25 cellular contexts compared by ENCODE assay signal in genomic region chr11:80916180-80916811, GRCh38.
"Had no signal": no experiment of that assay in that cellular context is flagged by ENCODE, and none has a peak within 500 bp of the region (broad histone marks: within the 10 kb centered on the region; RNA-seq: fewer than 3 reads in every experiment).

No MANE protein-coding gene starts in this region.

- H3K9me3 Mint-ChIP-seq: dendritic cell treated with granulocyte-macrophage colony-stimulating factor and Interleukin-4, amounts not matched to agents 40 ng/mL and 50 ng/mL, for 4 days; nephron progenitor cell; WTC11 had no signal

- H3K27me3 Mint-ChIP-seq: activated naive CD8-positive, alpha-beta T cell treated with anti-CD3 and anti-CD28 coated beads for 36 hours; activated T-cell treated with anti-CD3 and anti-CD28 coated beads, Interleukin-2, amount 50 U/mL, for 24 hours; activated T-helper 17 cell treated with anti-CD3 and anti-CD28 coated beads, Interleukin-2, amount 50 U/mL, for 72 hours; dendritic cell treated with granulocyte-macrophage colony-stimulating factor and Interleukin-4, amounts not matched to agents 40 ng/mL and 50 ng/mL, for 4 days had no signal

- H3K4me1 Mint-ChIP-seq: activated naive CD8-positive, alpha-beta T cell treated with anti-CD3 and anti-CD28 coated beads for 36 hours; activated T-helper 17 cell treated with anti-CD3 and anti-CD28 coated beads, Interleukin-2, amount 50 U/mL, for 72 hours; nephron progenitor cell; stimulated activated effector memory CD8-positive, alpha-beta T cell treated with anti-CD3 and anti-CD28 coated beads, Interleukin-12 subunit alpha, Interleukin-12 subunit beta, amount 100 ng/mL, for 72 hours had no signal

- H3K27me3 ChIP-seq: gastroesophageal sphincter, heart left ventricle, stomach, transverse colon had no signal

- H3K27ac ChIP-seq: gastroesophageal sphincter, heart left ventricle, stomach, transverse colon had no signal

- H3K4me3 Mint-ChIP-seq: activated naive CD8-positive, alpha-beta T cell treated with anti-CD3 and anti-CD28 coated beads for 36 hours; activated T-cell treated with anti-CD3 and anti-CD28 coated beads, Interleukin-2, amount 50 U/mL, for 24 hours; activated T-helper 17 cell treated with anti-CD3 and anti-CD28 coated beads, Interleukin-2, amount 50 U/mL, for 72 hours; dendritic cell treated with granulocyte-macrophage colony-stimulating factor and Interleukin-4, amounts not matched to agents 40 ng/mL and 50 ng/mL, for 4 days; nephron progenitor cell; stimulated activated effector memory CD8-positive, alpha-beta T cell treated with anti-CD3 and anti-CD28 coated beads, Interleukin-12 subunit alpha, Interleukin-12 subunit beta, amount 100 ng/mL, for 72 hours; WTC11 had no signal

- H3K27ac Mint-ChIP-seq: activated naive CD8-positive, alpha-beta T cell treated with anti-CD3 and anti-CD28 coated beads for 36 hours; activated T-cell treated with anti-CD3 and anti-CD28 coated beads, Interleukin-2, amount 50 U/mL, for 24 hours; activated T-helper 17 cell treated with anti-CD3 and anti-CD28 coated beads, Interleukin-2, amount 50 U/mL, for 72 hours; dendritic cell treated with granulocyte-macrophage colony-stimulating factor and Interleukin-4, amounts not matched to agents 40 ng/mL and 50 ng/mL, for 4 days; nephron progenitor cell; stimulated activated effector memory CD8-positive, alpha-beta T cell treated with anti-CD3 and anti-CD28 coated beads, Interleukin-12 subunit alpha, Interleukin-12 subunit beta, amount 100 ng/mL, for 72 hours; WTC11 had no signal

- H3K36me3 Mint-ChIP-seq: activated naive CD8-positive, alpha-beta T cell treated with anti-CD3 and anti-CD28 coated beads for 36 hours; stimulated activated effector memory CD8-positive, alpha-beta T cell treated with anti-CD3 and anti-CD28 coated beads, Interleukin-12 subunit alpha, Interleukin-12 subunit beta, amount 100 ng/mL, for 72 hours; WTC11 had no signal

- DNase-seq: activated CD8-positive, alpha-beta memory T cell treated with anti-CD3 and anti-CD28 coated beads for 24 hours; activated CD8-positive, alpha-beta memory T cell treated with anti-CD3 and anti-CD28 coated beads, Interleukin-2, amount 50 U/mL, for 4 hours; activated naive CD4-positive, alpha-beta T cell; activated naive CD8-positive, alpha-beta T cell treated with anti-CD3 and anti-CD28 coated beads for 36 hours; activated T-cell treated with anti-CD3 and anti-CD28 coated beads, Interleukin-2, amount 50 U/mL, for 24 hours; effector CD8-positive, alpha-beta T cell; heart left ventricle; left cardiac atrium; mesendoderm; mucosa of descending colon; nephron progenitor cell; occipital lobe; small intestine; stimulated activated CD4-positive, alpha-beta T cell treated with anti-CD3 and anti-CD28 coated beads, Interleukin-2, amount 100 ng/mL, for 24 hours; stomach; T-helper 1 cell; transverse colon had no signal

- H3K36me3 ChIP-seq: gastroesophageal sphincter, heart left ventricle, stomach, transverse colon had no signal

- H3K9me3 ChIP-seq: gastroesophageal sphincter, heart left ventricle, mucosa of descending colon, stomach, transverse colon had no signal

- FAIRE-seq: astrocyte, islet of Langerhans, small intestine, urothelium cell line had no signal

- H3K4me1 ChIP-seq: gastroesophageal sphincter, heart left ventricle, stomach, transverse colon had no signal

- H3K4me3 ChIP-seq: gastroesophageal sphincter, heart left ventricle, mucosa of descending colon, stomach, transverse colon had no signal
